In the genomic region with DNA sequence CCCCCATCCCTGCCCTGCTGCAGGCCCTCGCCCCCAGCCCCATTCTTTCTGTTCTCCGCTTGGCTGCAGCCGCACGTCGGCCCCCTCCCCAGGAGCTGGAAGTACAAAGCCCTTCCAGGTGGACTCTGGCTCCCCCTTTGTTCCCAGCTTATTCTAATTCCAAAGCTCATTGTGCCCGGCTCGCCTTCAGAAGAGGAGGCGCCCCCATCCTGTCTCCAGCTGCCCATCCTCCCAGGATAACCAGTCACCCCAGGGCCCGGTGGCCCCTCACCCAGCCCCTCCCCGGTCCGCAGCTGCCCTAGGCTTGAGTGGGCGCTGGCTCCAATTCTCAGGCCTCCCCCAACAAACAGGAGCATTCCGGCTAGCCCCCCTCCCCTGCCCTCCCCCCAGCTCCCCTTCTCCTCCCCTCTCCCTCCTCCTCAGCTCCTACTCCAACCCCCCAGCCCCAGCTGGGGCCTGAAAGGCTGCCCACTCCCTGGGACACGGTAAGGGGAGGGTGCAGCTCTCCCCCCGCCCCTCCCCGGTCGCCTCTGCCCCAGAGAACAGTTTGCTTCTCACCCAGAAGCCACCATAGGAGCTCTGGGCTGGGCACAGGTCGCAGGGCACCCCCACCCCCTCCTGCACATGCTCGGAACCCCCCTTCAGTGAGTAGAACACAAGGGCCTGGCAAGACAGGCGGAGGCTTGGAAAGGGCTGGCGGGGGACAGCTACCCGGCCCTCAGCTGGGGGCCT, we compare ENCODE assay signal across 17 cellular contexts. TPM values are rescaled to one million over a fixed set of nuclear protein-coding genes. Genes with fewer than 3 reads are reported as not detected.
DNase-seq lines count a peak whose midpoint lies in the region; ATAC-seq, FAIRE-seq and TF ChIP-seq lines count a peak whose summit lies in the region.
"Had no signal": no experiment of that assay in that cellular context is flagged by ENCODE, and none has a peak within 500 bp of the region (broad histone marks: within the 10 kb centered on the region; RNA-seq: fewer than 3 reads in every experiment).

No MANE protein-coding gene starts in this region.

- H3K4me2 ChIP-seq in H1 (ENCODE audit: insufficient read depth in 1 of 2, low read depth in 2 of 2, low read length in 2 of 2) (peak overlapping the region; percentile 45 to 57), osteoblast (ENCODE audit: insufficient read depth, low read length) (no peak overlapping the region)
- H3K4me2 ChIP-seq: BLaER1 treated with 17β-estradiol and CSF1 and Interleukin-3, amounts not matched to agents 10 nM and 100 nM had no signal

- peak overlapping the region; percentile 66 for H4K5ac ChIP-seq in H1 (ENCODE audit: insufficient read length, low read depth, low read length)

- no peak for FAIRE-seq in H1 (lab: Jason Lieb, UNC)

- no peak for TF ChIP-seq EP300 in H1 (IDR thresholded peaks at IDR 0.05; ENCODE audit: borderline replicate concordance in 1 of 2, low read depth in 2 of 2, low read length in 2 of 2)

- H3K4ac ChIP-seq in H1 (replicated peaks; ENCODE audit: insufficient read length, low read depth, low read length): no peak overlapping the region

- H3K14ac ChIP-seq in H1 (ENCODE audit: insufficient read length): no peak overlapping the region

- WGBS in H1 (ENCODE audit: extremely low coverage in 1 of 2, insufficient coverage in 1 of 2, insufficient read length in 1 of 2, insufficient replicate concordance in 2 of 2, low coverage in 1 of 2, low lambda C conversion rate in 2 of 2, missing lambda C conversion rate in 1 of 2), 2 experiments: 3% methylated on average over 5 of the region's 22 CpGs; no CpG with 5 or more reads in 1 of the 2 experiments

- peaks cover 0 to 2% of the 10 kb centered on the region in 2 experiments for H4K20me1 ChIP-seq in H1 (replicated peaks in 1 of 2; ENCODE audit: control insufficient read depth in 1 of 2, insufficient read depth in 2 of 2, low read length in 2 of 2)
- H4K20me1 ChIP-seq in osteoblast (ENCODE audit: insufficient read depth, low read length): peaks cover 2% of the 10 kb centered on the region

- H3K27me3 ChIP-seq in H1 (replicated peaks in 1 of 4; ENCODE audit: control insufficient read depth in 3 of 4, extremely low read depth in 1 of 4, insufficient read depth in 3 of 4, low read length in 3 of 4) (no peaks in the 10 kb centered on the region), osteoblast (ENCODE audit: insufficient read depth, low read length) (no peaks in the 10 kb centered on the region)

- no peak overlapping the region for H2BK120ac ChIP-seq in H1 (replicated peaks; ENCODE audit: low read depth, low read length)

- H3K27ac ChIP-seq in H1 (ENCODE audit: low read depth, low read length): peak overlapping the region; percentile 73; the same call in 1 of the 2 replicates
- no peak overlapping the region for H3K27ac ChIP-seq in osteoblast (ENCODE audit: low read depth, low read length)
- H3K27ac ChIP-seq: BLaER1 treated with 17β-estradiol and CSF1 and Interleukin-3, amounts not matched to agents 10 nM and 100 nM; left lung; neutrophil had no signal

- no peak overlapping the region for H2BK12ac ChIP-seq in H1 (ENCODE audit: low read depth, low read length)

- peak overlapping the region; percentile 91 for H4K91ac ChIP-seq in H1 (replicated peaks; ENCODE audit: insufficient read length, low read length)

- peak overlapping the region; percentile 30 for H3K56ac ChIP-seq in H1 (replicated peaks; ENCODE audit: insufficient read length, low read depth, low read length)

- H3K36me3 ChIP-seq in H1 (ENCODE audit: control insufficient read depth in 2 of 4, insufficient read depth in 4 of 4, low read length in 3 of 4) (no peaks in the 10 kb centered on the region; a peak in 1 of 8 replicates), osteoblast (ENCODE audit: insufficient read depth, low read length) (no peaks in the 10 kb centered on the region)
- H3K36me3 ChIP-seq: BLaER1 treated with 17β-estradiol and CSF1 and Interleukin-3, amounts not matched to agents 10 nM and 100 nM; left lung; neutrophil had no signal

- H4K8ac ChIP-seq in H1 (ENCODE audit: extremely low read depth, insufficient read depth, low read length): peak overlapping the region; percentile 85; the same call in 1 of the 2 replicates

- peak overlapping the region in 2 of 4 experiments; percentile 8 to 30; a peak in 2 of 7 replicates for H3K9ac ChIP-seq in H1 (replicated peaks in 1 of 4; ENCODE audit: extremely low read depth in 1 of 4, low read depth in 3 of 4, low read length in 3 of 4)
- H3K9ac ChIP-seq: BLaER1 treated with 17β-estradiol and CSF1 and Interleukin-3, amounts not matched to agents 10 nM and 100 nM had no signal

- H2BK5ac ChIP-seq in H1 (ENCODE audit: low read depth, low read length): peak overlapping the region; percentile 78; the same call in 1 of the 2 replicates

- 0 out of 4 replicates have a peak, but pooled peaks of 1 of the 2 experiments have one; percentile 5 for TF ChIP-seq RAD21 in H1 (IDR thresholded peaks at IDR 0.05 in 1 of 2, conservative IDR thresholded peaks at IDR 0.05 in 1 of 2; ENCODE audit: low read depth in 2 of 2, low read length in 2 of 2)

- H2BK20ac ChIP-seq in H1 (ENCODE audit: low read length): no peak overlapping the region

- H3K79me2 ChIP-seq in H1 (ENCODE audit: control insufficient read depth in 1 of 2, insufficient read depth in 2 of 2, low read length in 2 of 2) (peaks cover 0 to 6% of the 10 kb centered on the region in 2 experiments; a peak in 2 of 4 replicates), osteoblast (ENCODE audit: insufficient read depth, low read length) (no peaks in the 10 kb centered on the region)

- H2AK5ac ChIP-seq in H1 (ENCODE audit: low read depth, low read length): no peak overlapping the region

- POLR2A ChIA-PET in H1 (lab: Charles Lee; ENCODE audit: partially characterized antibody): interaction anchor here (0.7 to 1.6 kb wide), 8 partner anchors 11 to 241 kb away, joined by 3 to 5 read pairs (median 3); partner anchors contain the start of genes ARHGAP4 and DUSP9

- H3K4me3 ChIP-seq in H1 (ENCODE audit: extremely low read depth in 1 of 4, insufficient read depth in 2 of 4, low read depth in 3 of 4, low read length in 4 of 4): peak overlapping the region in 1 of 4 experiments; percentile 48; a peak in 2 of 8 replicates
- no peak overlapping the region for H3K4me3 ChIP-seq in osteoblast (ENCODE audit: insufficient read depth, low read length)
- H3K4me3 ChIP-seq: BLaER1 treated with 17β-estradiol and CSF1 and Interleukin-3, amounts not matched to agents 10 nM and 100 nM; left lung had no signal

- no peak overlapping the region for H3K23ac ChIP-seq in H1 (ENCODE audit: insufficient read length)

- no peak for ATAC-seq in HG02623 (IDR thresholded peaks at IDR 0.05; ENCODE audit: unreplicated experiment)
- no peak for ATAC-seq in HG02840 (IDR thresholded peaks at IDR 0.05; ENCODE audit: low FRiP score, unreplicated experiment)
- ATAC-seq: left lung; stimulated activated naive CD8-positive, alpha-beta T cell treated with anti-CD3 and anti-CD28 coated beads, Interleukin-15, Interleukin-2, amounts not matched to agents 100 U/mL and 50 U/mL, for 24 hours had no signal

- no peak for TF ChIP-seq POLR2A in H1 (IDR thresholded peaks at IDR 0.05; ENCODE audit: control extremely low read depth in 1 of 2, low read depth in 2 of 2, low read length in 2 of 2)

- no peak overlapping the region for H2BK15ac ChIP-seq in H1 (ENCODE audit: low read length)

- DNase-seq in NCI-H82 treated with DMSO at 0.1 percent for 48 hours (lab: John Stamatoyannopoulos, UW; ENCODE audit: unreplicated experiment) (peak; percentile 7), H1 (ENCODE audit: low read depth in 1 of 2, low spot score in 2 of 2) (peak in 1 of 2 experiments; percentile 52), osteoblast (ENCODE audit: insufficient read length, low spot score, missing footprints) (peak; percentile 46)
- DNase-seq: activated CD4-positive, alpha-beta T cell treated with anti-CD3 and anti-CD28 coated beads for 1 hour; DMS153; erythroblast; glutamatergic neuron; Karpas-422; NCI-H1694; NCI-H69; stimulated activated naive CD8-positive, alpha-beta T cell treated with anti-CD3 and anti-CD28 coated beads, Interleukin-15, Interleukin-2, amounts not matched to agents 100 U/mL and 50 U/mL, for 24 hours had no signal

- peak overlapping the region; percentile 32; the same call in 1 of the 2 replicates for H3K18ac ChIP-seq in H1 (ENCODE audit: extremely low read depth, low read length)

- H3K23me2 ChIP-seq in H1 (ENCODE audit: low read depth, low read length): no peaks in the 10 kb centered on the region

- peaks cover 0 to 19% (median 9%) of the 10 kb centered on the region in 4 experiments; a peak in 6 of 7 replicates for H3K4me1 ChIP-seq in H1 (replicated peaks in 1 of 4; ENCODE audit: control insufficient read depth in 3 of 4, insufficient read depth in 4 of 4, low read length in 3 of 4)
- H3K4me1 ChIP-seq in osteoblast (ENCODE audit: insufficient read depth, low read length): no peaks in the 10 kb centered on the region
- H3K4me1 ChIP-seq: left lung had no signal

- TF ChIP-seq CTCF in H1 (IDR thresholded peaks at IDR 0.05; ENCODE audit: control extremely low read depth in 1 of 3, insufficient read depth in 1 of 3, low read depth in 1 of 3, low read length in 3 of 3) (no peak), osteoblast (IDR thresholded peaks at IDR 0.05; ENCODE audit: extremely low read depth, low read depth, low read length) (no peak)

- CTCF ChIA-PET in H1 (lab: Charles Lee; ENCODE audit: partially characterized antibody): interaction anchor here (0.7 to 2.9 kb wide), 12 partner anchors 9 to 116 kb away, joined by 3 to 24 read pairs (median 6); partner anchors contain the start of gene PNCK

- H3K9me3 ChIP-seq in H1 (ENCODE audit: insufficient read depth in 2 of 2, low read depth in 1 of 2, low read length in 1 of 2) (peaks cover 4 to 5% of the 10 kb centered on the region in 2 experiments; a peak in 2 of 4 replicates), osteoblast (ENCODE audit: low read depth, low read length) (no peaks in the 10 kb centered on the region)
- H3K9me3 ChIP-seq: left lung, neutrophil had no signal

- H3K79me1 ChIP-seq in H1 (ENCODE audit: low read depth, low read length): no peaks in the 10 kb centered on the region; the same call in 1 of the 2 replicates

- H2AFZ ChIP-seq in H1 (ENCODE audit: low read length) (no peak overlapping the region), osteoblast (ENCODE audit: low read length) (no peak overlapping the region)

RNA-seq across cellular contexts. Expression of gene SLC6A8, which starts 3.1 kb away (rescaled TPM):
- total RNA-seq in H1 (2021; fragmentation: NEBNext Ultra II Directional; extraction: Animal tissue kit (Norgen Biotek cat#: 25700)): 94.7 and 98.5 TPM in 2 replicates
- 87.7 and 132 TPM in 2 replicates for polyA plus RNA-seq in H1 (2011; rRNA removed)
- polyA plus RNA-seq in H1 (2011; cell fraction: cytosol; rRNA removed): 71.7 TPM
- 267 TPM for polyA plus RNA-seq in H1 (2011; cell fraction: nucleus; rRNA removed)
- 96.7 to 155 TPM (median 133 TPM) in 4 replicates for polyA plus RNA-seq in H1 (2012, experiment 1 of 2)
- polyA plus RNA-seq in H1 (2012, experiment 2 of 2): 109 TPM
- polyA plus RNA-seq in H1 (2013, experiment 1 of 2): 57.5 TPM
- 58.8 TPM for polyA plus RNA-seq in H1 (2013, experiment 2 of 2)
- 66.1 and 98.8 TPM in 2 replicates for polyA minus RNA-seq in H1 (2011; rRNA and poly(A)+ RNA removed)
- 84.7 TPM for polyA minus RNA-seq in H1 (2011; cell fraction: cytosol; rRNA and poly(A)+ RNA removed)
- polyA minus RNA-seq in H1 (2011; cell fraction: nucleus; rRNA and poly(A)+ RNA removed): 67.3 TPM
- 15.3 and 19.5 TPM in 2 replicates for total RNA-seq in osteoblast

RNA-seq across cellular contexts. Expression of gene PNCK, which starts 11.0 kb away (rescaled TPM):
- total RNA-seq in H1 (2021; fragmentation: NEBNext Ultra II Directional; extraction: Animal tissue kit (Norgen Biotek cat#: 25700)): 4.3 and 6.2 TPM in 2 replicates
- 6.3 and 13.9 TPM in 2 replicates for polyA plus RNA-seq in H1 (2011; rRNA removed)
- 12.3 TPM for polyA plus RNA-seq in H1 (2011; cell fraction: cytosol; rRNA removed)
- 54.8 TPM for polyA plus RNA-seq in H1 (2011; cell fraction: nucleus; rRNA removed)
- 3.0 to 5.7 TPM (median 5.2 TPM) in 4 replicates for polyA plus RNA-seq in H1 (2012, experiment 1 of 2)
- polyA plus RNA-seq in H1 (2012, experiment 2 of 2): 3.0 TPM
- 2.3 TPM for polyA plus RNA-seq in H1 (2013, experiment 1 of 2)
- polyA plus RNA-seq in H1 (2013, experiment 2 of 2): 1.7 TPM
- polyA minus RNA-seq in H1 (2011; rRNA and poly(A)+ RNA removed): 4.0 and 5.4 TPM in 2 replicates
- 9.1 TPM for polyA minus RNA-seq in H1 (2011; cell fraction: cytosol; rRNA and poly(A)+ RNA removed)
- 10.0 TPM for polyA minus RNA-seq in H1 (2011; cell fraction: nucleus; rRNA and poly(A)+ RNA removed)
- total RNA-seq in osteoblast: 0.29 and 0.36 TPM in 2 replicates
- total RNA-seq: T-helper 1 cell treated with Interleukin-12 subunit alpha and Interleukin-12 subunit beta and Interleukin-4 antibody, amounts not matched to agents 30 ng/mL and 1 ng/mL, for 36 hours had no signal

RNA-seq across cellular contexts. Expression of gene DUSP9, which starts 37.6 kb away (rescaled TPM):
- 0.63 and 1.1 TPM in 2 replicates for total RNA-seq in H1 (2021; fragmentation: NEBNext Ultra II Directional; extraction: Animal tissue kit (Norgen Biotek cat#: 25700))
- polyA plus RNA-seq in H1 (2011; rRNA removed): 0.80 and 1.2 TPM in 2 replicates
- polyA plus RNA-seq in H1 (2011; cell fraction: cytosol; rRNA removed): 0.98 TPM
- 1.5 TPM for polyA plus RNA-seq in H1 (2011; cell fraction: nucleus; rRNA removed)
- polyA plus RNA-seq in H1 (2012, experiment 1 of 2): 0.35 to 0.94 TPM (median 0.85 TPM) in 4 replicates
- 0.56 TPM for polyA plus RNA-seq in H1 (2012, experiment 2 of 2)
- 1.1 TPM for polyA plus RNA-seq in H1 (2013, experiment 1 of 2)
- polyA plus RNA-seq in H1 (2013, experiment 2 of 2): 1.1 TPM
- polyA minus RNA-seq in H1 (2011; rRNA and poly(A)+ RNA removed): 0.69 and 0.73 TPM in 2 replicates
- 0.95 TPM for polyA minus RNA-seq in H1 (2011; cell fraction: cytosol; rRNA and poly(A)+ RNA removed)
- 0.80 TPM for polyA minus RNA-seq in H1 (2011; cell fraction: nucleus; rRNA and poly(A)+ RNA removed)
- total RNA-seq in osteoblast: under 0.01 TPM in 2 replicates
- total RNA-seq: T-helper 1 cell treated with Interleukin-12 subunit alpha and Interleukin-12 subunit beta and Interleukin-4 antibody, amounts not matched to agents 30 ng/mL and 1 ng/mL, for 36 hours had no signal

RNA-seq across cellular contexts. Expression of gene BCAP31, which starts 39.6 kb away (rescaled TPM):
- total RNA-seq in H1 (2021; fragmentation: NEBNext Ultra II Directional; extraction: Animal tissue kit (Norgen Biotek cat#: 25700)): 157 and 159 TPM in 2 replicates
- polyA plus RNA-seq in H1 (2011; rRNA removed): 136 and 139 TPM in 2 replicates
- 97.3 TPM for polyA plus RNA-seq in H1 (2011; cell fraction: cytosol; rRNA removed)
- polyA plus RNA-seq in H1 (2011; cell fraction: nucleus; rRNA removed): 116 TPM
- polyA plus RNA-seq in H1 (2012, experiment 1 of 2): 156 to 161 TPM (median 158 TPM) in 4 replicates
- polyA plus RNA-seq in H1 (2012, experiment 2 of 2): 233 TPM
- 154 TPM for polyA plus RNA-seq in H1 (2013, experiment 1 of 2)
- polyA plus RNA-seq in H1 (2013, experiment 2 of 2): 181 TPM
- polyA minus RNA-seq in H1 (2011; rRNA and poly(A)+ RNA removed): 84.2 and 123 TPM in 2 replicates
- polyA minus RNA-seq in H1 (2011; cell fraction: cytosol; rRNA and poly(A)+ RNA removed): 47.0 TPM
- 40.8 TPM for polyA minus RNA-seq in H1 (2011; cell fraction: nucleus; rRNA and poly(A)+ RNA removed)
- 114 and 118 TPM in 2 replicates for total RNA-seq in osteoblast

RNA-seq across cellular contexts. Expression of gene ABCD1, which starts 40.0 kb away (rescaled TPM):
- total RNA-seq in H1 (2021; fragmentation: NEBNext Ultra II Directional; extraction: Animal tissue kit (Norgen Biotek cat#: 25700)): 4.6 and 6.6 TPM in 2 replicates
- polyA plus RNA-seq in H1 (2011; rRNA removed): 3.1 and 6.7 TPM in 2 replicates
- polyA plus RNA-seq in H1 (2011; cell fraction: cytosol; rRNA removed): 2.7 TPM
- polyA plus RNA-seq in H1 (2011; cell fraction: nucleus; rRNA removed): 13.0 TPM
- polyA plus RNA-seq in H1 (2012, experiment 1 of 2): 2.4 to 5.1 TPM (median 4.0 TPM) in 4 replicates
- polyA plus RNA-seq in H1 (2012, experiment 2 of 2): 2.2 TPM
- 4.2 TPM for polyA plus RNA-seq in H1 (2013, experiment 1 of 2)
- 3.9 TPM for polyA plus RNA-seq in H1 (2013, experiment 2 of 2)
- 1.7 and 2.9 TPM in 2 replicates for polyA minus RNA-seq in H1 (2011; rRNA and poly(A)+ RNA removed)
- 2.4 TPM for polyA minus RNA-seq in H1 (2011; cell fraction: cytosol; rRNA and poly(A)+ RNA removed)
- polyA minus RNA-seq in H1 (2011; cell fraction: nucleus; rRNA and poly(A)+ RNA removed): 6.6 TPM
- total RNA-seq in osteoblast: 14.1 and 16.3 TPM in 2 replicates
